In genomic region chr21:34128124-34128523, GRCh38 we compare ENCODE assay signal across 14 cellular contexts. TPM values are rescaled to one million over a fixed set of nuclear protein-coding genes. Genes with fewer than 3 reads are reported as not detected.
A peak's percentile ranks its signal among the peaks of the same experiment; 100 is the strongest.
DNase-seq lines count a peak whose midpoint lies in the region; ATAC-seq and TF ChIP-seq lines count a peak whose summit lies in the region.
"Had no signal": no experiment of that assay in that cellular context is flagged by ENCODE, and none has a peak within 500 bp of the region (broad histone marks: within the 10 kb centered on the region; RNA-seq: fewer than 3 reads in every experiment).

No MANE protein-coding gene starts in this region.

- no peak overlapping the region for H3K4me3 ChIP-seq in heart right ventricle
- no peak overlapping the region for H3K4me3 ChIP-seq in naive thymus-derived CD4-positive, alpha-beta T cell (ENCODE audit: low read length)
- no peak overlapping the region for H3K4me3 ChIP-seq in vagina
- H3K4me3 ChIP-seq: BLaER1 had no signal

- H3K4me1 ChIP-seq in heart right ventricle (peaks cover 3 to 66% (median 51%) of the 10 kb centered on the region in 9 donors), vagina (peaks cover 56% of the 10 kb centered on the region)
- H3K4me1 ChIP-seq in naive thymus-derived CD4-positive, alpha-beta T cell (ENCODE audit: control insufficient read depth in 2 of 2, insufficient read depth in 2 of 2, low read length in 2 of 2), result peaks cover 4 to 60% of the 10 kb centered on the region in 2 donors

- DNase-seq in Right ventricle myocardium inferior (ENCODE audit: missing footprints) (no peak), heart right ventricle (no peak), chondrocyte (ENCODE audit: low spot score) (no peak), vagina (ENCODE audit: extremely low spot score in 2 of 2) (no peak), C1 segment of cervical spinal cord (lab: John Stamatoyannopoulos, UW) (no peak)
- no peak for DNase-seq in naive thymus-derived CD4-positive, alpha-beta T cell
- DNase-seq in stimulated activated CD4-positive, alpha-beta T cell treated with anti-CD3 and anti-CD28 coated beads, Interleukin-12 subunit alpha, Interleukin-12 subunit beta, amount 100 ng/mL, for 4 hours, result no peak
- DNase-seq in central memory CD4-positive, alpha-beta T cell, result no peak
- DNase-seq: effector memory CD4-positive, alpha-beta T cell; KBM-7; stimulated activated CD4-positive, alpha-beta T cell treated with anti-CD3 and anti-CD28 coated beads, Interleukin-15, amount 100 ng/mL, for 24 hours; WERI-Rb-1 had no signal

- peaks cover 7% of the 10 kb centered on the region for H3K36me3 Mint-ChIP-seq in chondrocyte (ENCODE audit: low read depth)
- H3K36me3 Mint-ChIP-seq in naive thymus-derived CD4-positive, alpha-beta T cell, result peaks cover under 1 to 67% (median 23%) of the 10 kb centered on the region in 5 donors

- peaks cover 0 to 28% (median 0%) of the 10 kb centered on the region in 9 donors for H3K36me3 ChIP-seq in heart right ventricle
- H3K36me3 ChIP-seq in naive thymus-derived CD4-positive, alpha-beta T cell (ENCODE audit: control insufficient read depth in 2 of 3, insufficient read depth in 3 of 3, low read length in 3 of 3), result peaks cover 0 to 8% (median 0%) of the 10 kb centered on the region in 3 experiments
- no peaks in the 10 kb centered on the region for H3K36me3 ChIP-seq in vagina

- H3K27me3 ChIP-seq in heart right ventricle (no peaks in the 10 kb centered on the region), vagina (no peaks in the 10 kb centered on the region)
- no peaks in the 10 kb centered on the region for H3K27me3 ChIP-seq in naive thymus-derived CD4-positive, alpha-beta T cell (ENCODE audit: control insufficient read depth in 2 of 2, insufficient read depth in 2 of 2, low read length in 2 of 2)
- H3K27me3 ChIP-seq: BLaER1 had no signal

- CTCF ChIA-PET in naive thymus-derived CD4-positive, alpha-beta T cell (lab: Charles Lee), result interaction anchor here (0.8 to 4.1 kb wide), 2 partner anchors 74 to 204 kb away, joined by 4 to 33 read pairs; no protein-coding TSS in a partner anchor

- POLR2A ChIA-PET in naive thymus-derived CD4-positive, alpha-beta T cell (lab: Charles Lee), result interaction anchor here (0.6 kb wide), 1 partner anchor 1516 kb away, joined by 3 read pairs; no protein-coding TSS in a partner anchor

- peak; percentile 38 for ATAC-seq in Right ventricle myocardium inferior
- ATAC-seq in heart right ventricle, result no peak
- ATAC-seq in naive thymus-derived CD4-positive, alpha-beta T cell, result no peak
- ATAC-seq: stimulated activated memory B cell treated with anti-CD40 and anti-IgM and Interleukin-4, amounts not matched to agents 10 μg/mL and 1 μg/mL and 100 μg/mL, for 72 hours had no signal

- no peak for TF ChIP-seq POLR2A in vagina (IDR thresholded peaks at IDR 0.05)

- 71 to 76% methylated on average over 6 of the region's 6 CpGs for WGBS in heart right ventricle, 2 donors

- peak overlapping the region in 5 of 10 donors; percentile 63 to 82 (median 77) for H3K27ac ChIP-seq in heart right ventricle
- H3K27ac ChIP-seq in naive thymus-derived CD4-positive, alpha-beta T cell (ENCODE audit: low read depth, low read length), result peak overlapping the region; percentile 64
- peak overlapping the region; percentile 91 for H3K27ac ChIP-seq in vagina
- H3K27ac ChIP-seq: BLaER1, WERI-Rb-1 had no signal

- H3K4me1 Mint-ChIP-seq in chondrocyte (ENCODE audit: low read depth), result peaks cover 81% of the 10 kb centered on the region
- H3K4me1 Mint-ChIP-seq in naive thymus-derived CD4-positive, alpha-beta T cell, result peaks cover 70 to 99% (median 96%) of the 10 kb centered on the region in 7 donors

- H3K9me3 ChIP-seq in heart right ventricle (no peaks in the 10 kb centered on the region), vagina (no peaks in the 10 kb centered on the region)
- H3K9me3 ChIP-seq in naive thymus-derived CD4-positive, alpha-beta T cell (ENCODE audit: control insufficient read depth in 2 of 3, low read length in 3 of 3), result no peaks in the 10 kb centered on the region

- H3K9me3 Mint-ChIP-seq in chondrocyte (ENCODE audit: low read depth), result peaks cover 4% of the 10 kb centered on the region
- peaks cover 0 to 12% (median 0%) of the 10 kb centered on the region in 11 donors for H3K9me3 Mint-ChIP-seq in naive thymus-derived CD4-positive, alpha-beta T cell
- H3K9me3 Mint-ChIP-seq: stimulated activated memory B cell treated with anti-CD40 and anti-IgM and Interleukin-4, amounts not matched to agents 10 μg/mL and 1 μg/mL and 100 μg/mL, for 72 hours had no signal

- H3K27ac Mint-ChIP-seq in chondrocyte (ENCODE audit: unreplicated experiment), result peak overlapping the region; percentile 97
- H3K27ac Mint-ChIP-seq in naive thymus-derived CD4-positive, alpha-beta T cell, result peak overlapping the region; percentile 34 to 93 (median 83)
- H3K27ac Mint-ChIP-seq: stimulated activated memory B cell treated with anti-CD40 and anti-IgM and Interleukin-4, amounts not matched to agents 10 μg/mL and 1 μg/mL and 100 μg/mL, for 72 hours had no signal

- no peak overlapping the region for H3K4me3 Mint-ChIP-seq in chondrocyte (ENCODE audit: unreplicated experiment)
- H3K4me3 Mint-ChIP-seq in naive thymus-derived CD4-positive, alpha-beta T cell, result peak overlapping the region in 1 of 10 donors; percentile 28
- H3K4me3 Mint-ChIP-seq: stimulated activated memory B cell treated with anti-CD40 and anti-IgM and Interleukin-4, amounts not matched to agents 10 μg/mL and 1 μg/mL and 100 μg/mL, for 72 hours had no signal

- H3K27me3 Mint-ChIP-seq in chondrocyte (ENCODE audit: low read depth), result no peaks in the 10 kb centered on the region
- no peaks in the 10 kb centered on the region for H3K27me3 Mint-ChIP-seq in naive thymus-derived CD4-positive, alpha-beta T cell
- H3K27me3 Mint-ChIP-seq: stimulated activated memory B cell treated with anti-CD40 and anti-IgM and Interleukin-4, amounts not matched to agents 10 μg/mL and 1 μg/mL and 100 μg/mL, for 72 hours had no signal

- intact Hi-C loops in Right ventricle myocardium inferior (cut with DNase I) (loop anchor here (5.0 kb wide), 4 partner anchors 51 to 219 kb away; no protein-coding TSS in a partner anchor), heart right ventricle (cut with DNase I) (loop anchor here in 4 of 10 donors (2.0 to 5.0 kb wide), 3 partner anchors 35 to 51 kb away; no protein-coding TSS in a partner anchor), vagina (cut with DNase I) (no loop called here)
- intact Hi-C loops in naive thymus-derived CD4-positive, alpha-beta T cell (cut with micrococcal nuclease), result loop anchor here (2.0 to 5.0 kb wide), 4 partner anchors 36 to 203 kb away; no protein-coding TSS in a partner anchor

- TF ChIP-seq CTCF in heart right ventricle (IDR thresholded peaks at IDR 0.05) (no peak), chondrocyte (IDR thresholded peaks at IDR 0.05) (no peak), vagina (IDR thresholded peaks at IDR 0.05) (no peak)

RNA-seq across cellular contexts. Expression of gene MRPS6, which starts 54.7 kb away (rescaled TPM):
- total RNA-seq in Right ventricle myocardium inferior (72.2 TPM), heart right ventricle (10 to 100 TPM; 32.0 to 68.1 (median 38.4) TPM), chondrocyte (102 to 106 TPM (median 104 TPM) in 3 replicates), vagina (23.3 TPM)
- polyA plus RNA-seq in heart right ventricle, result 10 to 100 TPM; 38.7 to 51.7 TPM
- 10 to 100 TPM; 25.5 to 92.7 (median 87.9) TPM for total RNA-seq in naive thymus-derived CD4-positive, alpha-beta T cell
- 100 to 1,000 TPM; 183 to 193 TPM for polyA plus RNA-seq in naive thymus-derived CD4-positive, alpha-beta T cell

RNA-seq across cellular contexts. Expression of gene SLC5A3, which starts 54.7 kb away (rescaled TPM):
- total RNA-seq in Right ventricle myocardium inferior (6.2 TPM), heart right ventricle (1 to 10 TPM; 1.8 to 7.4 (median 2.8) TPM), chondrocyte (47.6 to 92.7 TPM (median 48.0 TPM) in 3 replicates), vagina (17.9 TPM)
- polyA plus RNA-seq in heart right ventricle, result 1 to 10 TPM in 1 of 2 donors, under 1 TPM in 1; 0.58 to 1.3 TPM
- total RNA-seq in naive thymus-derived CD4-positive, alpha-beta T cell, result 10 to 100 TPM in 3 of 5 experiments, 1 to 10 TPM in 2; 8.8 to 45.5 (median 34.0) TPM
- 1 to 10 TPM; 1.8 to 2.1 TPM for polyA plus RNA-seq in naive thymus-derived CD4-positive, alpha-beta T cell
